In the genomic region with DNA sequence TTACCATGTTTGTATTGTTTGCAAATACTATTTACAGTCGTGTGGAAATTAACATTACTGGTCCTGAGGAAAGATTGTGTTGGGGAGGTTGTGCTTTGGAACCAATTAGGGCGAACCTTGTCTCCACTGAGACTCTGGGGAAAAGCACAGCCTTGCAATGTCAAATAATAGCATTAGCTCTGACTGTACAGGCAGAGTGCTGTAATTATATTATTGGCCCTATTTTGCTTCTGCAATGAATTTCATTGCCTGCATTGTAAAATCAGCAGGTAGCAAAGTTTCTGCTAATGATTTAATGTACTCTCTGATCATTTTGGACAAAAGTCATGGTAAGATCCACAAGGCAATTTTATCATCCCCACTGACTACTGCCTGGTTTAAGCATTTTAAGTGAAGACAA, we compare ENCODE assay signal across 11 cellular contexts.
"Had no signal": no experiment of that assay in that cellular context is flagged by ENCODE, and none has a peak within 500 bp of the region (broad histone marks: within the 10 kb centered on the region; RNA-seq: fewer than 3 reads in every experiment).

No MANE protein-coding gene starts in this region.

- DNase-seq: activated CD4-positive, alpha-beta T cell treated with anti-CD3 and anti-CD28 coated beads, Interleukin-2, amount 10 ng/mL, durations not matched to agents 7 days and 5 days; activated naive CD4-positive, alpha-beta T cell treated with anti-CD3 and anti-CD28 coated beads for 36 hours; activated naive CD8-positive, alpha-beta T cell treated with anti-CD3 and anti-CD28 coated beads, Interleukin-2, amount 50 U/mL, for 24 hours; aorta; dermis blood vessel endothelial cell; effector memory CD8-positive, alpha-beta T cell; kidney glomerular epithelial cell; left ventricle myocardium superior; naive thymus-derived CD8-positive, alpha-beta T cell; stimulated activated CD4-positive, alpha-beta T cell treated with anti-CD3 and anti-CD28 coated beads, Interleukin-12 subunit alpha, Interleukin-12 subunit beta, amount 100 ng/mL, for 4 hours; stimulated activated CD4-positive, alpha-beta T cell treated with anti-CD3 and anti-CD28 coated beads, Interleukin-2, amount 100 ng/mL, for 24 hours had no signal

- ATAC-seq: activated naive CD8-positive, alpha-beta T cell treated with anti-CD3 and anti-CD28 coated beads, Interleukin-2, amount 50 U/mL, for 24 hours; effector memory CD8-positive, alpha-beta T cell; left ventricle myocardium superior; naive thymus-derived CD8-positive, alpha-beta T cell had no signal
